Comparison of ENCODE assay signal across 7 cellular contexts in genomic region chr2:218569038-218569431, GRCh38. TPM values are rescaled to one million over a fixed set of nuclear protein-coding genes. Genes with fewer than 3 reads are reported as not detected.
DNase-seq lines count a peak whose midpoint lies in the region; ATAC-seq lines count a peak whose summit lies in the region.

No MANE protein-coding gene starts in this region.

- intact Hi-C loops in naive thymus-derived CD4-positive, alpha-beta T cell (cut with micrococcal nuclease), result loop anchor here (2.0 to 10.0 kb wide), 7 partner anchors 14 to 973 kb away; partner anchors contain the start of genes ARPC2 (in 1 of the 2), CHPF (in 1 of the 2), GMPPA (in 1 of the 2) and TMEM198 (in 1 of the 2)

- no peaks in the 10 kb centered on the region for H3K27me3 Mint-ChIP-seq in naive thymus-derived CD4-positive, alpha-beta T cell

- ATAC-seq in GM18502 (IDR thresholded peaks at IDR 0.05; ENCODE audit: poor library complexity, unreplicated experiment) (peak; percentile 27), HG02642 (IDR thresholded peaks at IDR 0.05; ENCODE audit: poor library complexity, unreplicated experiment) (peak; percentile 34)
- no peak for ATAC-seq in naive thymus-derived CD4-positive, alpha-beta T cell

- peak overlapping the region; percentile 97 to 100 (median 99) for H3K27ac Mint-ChIP-seq in naive thymus-derived CD4-positive, alpha-beta T cell

- H3K4me1 ChIP-seq in esophagus (ENCODE audit: control insufficient read depth in 2 of 2, insufficient read depth in 2 of 2, low read length in 1 of 2), result peaks cover 0 to 3% of the 10 kb centered on the region in 2 donors
- peaks cover 22 to 31% of the 10 kb centered on the region in 2 donors for H3K4me1 ChIP-seq in naive thymus-derived CD4-positive, alpha-beta T cell (ENCODE audit: control insufficient read depth in 2 of 2, insufficient read depth in 2 of 2, low read length in 2 of 2)

- no peaks in the 10 kb centered on the region for H3K36me3 ChIP-seq in esophagus (ENCODE audit: control insufficient read depth in 2 of 2, insufficient read depth in 2 of 2, low read length in 1 of 2)
- H3K36me3 ChIP-seq in naive thymus-derived CD4-positive, alpha-beta T cell (ENCODE audit: control insufficient read depth in 2 of 3, insufficient read depth in 3 of 3, low read length in 3 of 3), result peaks cover 0 to 7% (median 5%) of the 10 kb centered on the region in 3 experiments

- peak overlapping the region; percentile 90 to 98 for H3K4me3 ChIP-seq in esophagus (ENCODE audit: low read depth in 1 of 2, low read length in 2 of 2)
- peak overlapping the region; percentile 78 for H3K4me3 ChIP-seq in naive thymus-derived CD4-positive, alpha-beta T cell (ENCODE audit: low read length)

- H3K9me3 Mint-ChIP-seq in naive thymus-derived CD4-positive, alpha-beta T cell, result no peaks in the 10 kb centered on the region

- H3K4me1 Mint-ChIP-seq in naive thymus-derived CD4-positive, alpha-beta T cell, result peaks cover 43 to 73% (median 63%) of the 10 kb centered on the region in 7 donors

- POLR2A ChIA-PET in naive thymus-derived CD4-positive, alpha-beta T cell (lab: Charles Lee), result interaction anchor here (0.8 kb wide), 1 partner anchor 59 kb away, joined by 3 read pairs; no protein-coding TSS in a partner anchor

- H3K36me3 Mint-ChIP-seq in naive thymus-derived CD4-positive, alpha-beta T cell, result peaks cover 0 to 30% (median 4%) of the 10 kb centered on the region in 5 donors

- no peaks in the 10 kb centered on the region for H3K27me3 ChIP-seq in esophagus (ENCODE audit: control insufficient read depth in 1 of 2, insufficient read depth in 2 of 2, low read length in 2 of 2)
- no peaks in the 10 kb centered on the region for H3K27me3 ChIP-seq in naive thymus-derived CD4-positive, alpha-beta T cell (ENCODE audit: control insufficient read depth in 2 of 2, insufficient read depth in 2 of 2, low read length in 2 of 2)

- CTCF ChIA-PET in naive thymus-derived CD4-positive, alpha-beta T cell (lab: Charles Lee), result no interaction called here

- WGBS in esophagus, 2 donors, result 0% methylated on average over 31 of the region's 31 CpGs

- DNase-seq in NCI-H226 (peak; percentile 44), activated T-cell treated with anti-CD3 and anti-CD28 coated beads for 1 hour (ENCODE audit: low read depth) (peak; percentile 42)
- peak in 7 of 9 donors; percentile 16 to 70 (median 34) for DNase-seq in naive thymus-derived CD4-positive, alpha-beta T cell
- peak in 5 of 6 experiments; percentile 51 to 64 (median 58) for DNase-seq in stimulated activated naive CD4-positive, alpha-beta T cell (lab: John Stamatoyannopoulos, UW)

- no peaks in the 10 kb centered on the region for H3K9me3 ChIP-seq in esophagus (ENCODE audit: control insufficient read depth in 2 of 2, insufficient read depth in 1 of 2, low read depth in 1 of 2, low read length in 1 of 2)
- no peaks in the 10 kb centered on the region for H3K9me3 ChIP-seq in naive thymus-derived CD4-positive, alpha-beta T cell (ENCODE audit: control insufficient read depth in 2 of 3, low read length in 3 of 3)

- peak overlapping the region; percentile 90 to 100 (median 98) for H3K4me3 Mint-ChIP-seq in naive thymus-derived CD4-positive, alpha-beta T cell

- peak overlapping the region; percentile 90 to 96 for H3K27ac ChIP-seq in esophagus (ENCODE audit: low read depth in 2 of 2, low read length in 1 of 2)
- peak overlapping the region; percentile 96 for H3K27ac ChIP-seq in naive thymus-derived CD4-positive, alpha-beta T cell (ENCODE audit: low read depth, low read length)

RNA-seq across cellular contexts. Expression of gene CNOT9, which starts 0.4 kb away (rescaled TPM):
- 10 to 100 TPM; 14.5 to 17.6 TPM for polyA plus RNA-seq in esophagus
- 10 to 100 TPM; 44.7 to 99.6 (median 53.8) TPM for total RNA-seq in naive thymus-derived CD4-positive, alpha-beta T cell
- 10 to 100 TPM; 13.7 to 22.9 TPM for polyA plus RNA-seq in naive thymus-derived CD4-positive, alpha-beta T cell

RNA-seq across cellular contexts. Expression of gene USP37, which starts 0.9 kb away (rescaled TPM):
- 1 to 10 TPM; 1.8 to 2.3 TPM for polyA plus RNA-seq in esophagus
- 10 to 100 TPM; 16.6 to 36.3 (median 28.1) TPM for total RNA-seq in naive thymus-derived CD4-positive, alpha-beta T cell
- polyA plus RNA-seq in naive thymus-derived CD4-positive, alpha-beta T cell, result 10 to 100 TPM; 10.1 to 15.1 TPM

RNA-seq across cellular contexts. Expression of gene PLCD4, which starts 38.7 kb away (rescaled TPM):
- 1 to 10 TPM; 4.3 to 5.4 TPM for polyA plus RNA-seq in esophagus
- 1 to 10 TPM in 2 of 5 experiments, under 1 TPM in 3; 0.45 to 1.7 (median 0.60) TPM for total RNA-seq in naive thymus-derived CD4-positive, alpha-beta T cell
- under 1 TPM; 0.15 to 0.30 TPM for polyA plus RNA-seq in naive thymus-derived CD4-positive, alpha-beta T cell

Comparison
In these comparisons a context has a peak if more than half of its experiments do, and no peak if none do; other contexts are left out.
1. RNA of gene PLCD4, which starts 38.7 kb away (polyA plus RNA-seq): 4.3 to 5.4 TPM in esophagus; 0.15 to 0.30 TPM in naive thymus-derived CD4-positive, alpha-beta T cell; every median in the first group is over 4 times any median in the second.
2. Peak in every context shown above with its lines, with median percentiles within 50 percentile points of each other: DNase-seq.